Comparison of ENCODE assay signal across 30 cellular contexts in genomic region chr9:14945351-14945750, GRCh38. TPM values are rescaled to one million over a fixed set of nuclear protein-coding genes. Genes with fewer than 3 reads are reported as not detected.
"Had no signal": no experiment of that assay in that cellular context is flagged by ENCODE, and none has a peak within 500 bp of the region (broad histone marks: within the 10 kb centered on the region; RNA-seq: fewer than 3 reads in every experiment).

No MANE protein-coding gene starts in this region.

- H3K36me3 Mint-ChIP-seq: activated naive CD8-positive, alpha-beta T cell; brain had no signal

- H3K4me3 ChIP-seq: Peyer's patch had no signal

- H3K27ac Mint-ChIP-seq: activated B cell treated with CpG ODN at 0.5 μM for 24 hours; activated CD4-positive, alpha-beta T cell treated with anti-CD3 and anti-CD28 coated beads, Interleukin-2, amount 10 ng/mL, durations not matched to agents 24 days and 14 days; activated naive CD4-positive, alpha-beta T cell treated with anti-CD3 and anti-CD28 coated beads for 36 hours; activated naive CD8-positive, alpha-beta T cell; activated T-helper 17 cell treated with anti-CD3 and anti-CD28 coated beads, Interleukin-2, amount 50 U/mL, for 72 hours; brain; T-helper 17 cell had no signal

- H3K9me3 Mint-ChIP-seq: activated B cell treated with CpG ODN at 0.5 μM for 24 hours; activated CD4-positive, alpha-beta T cell treated with anti-CD3 and anti-CD28 coated beads, Interleukin-2, amount 10 ng/mL, durations not matched to agents 24 days and 14 days; activated naive CD4-positive, alpha-beta T cell treated with anti-CD3 and anti-CD28 coated beads for 36 hours; activated T-helper 17 cell treated with anti-CD3 and anti-CD28 coated beads, Interleukin-2, amount 50 U/mL, for 72 hours had no signal

- H3K27ac ChIP-seq: Peyer's patch had no signal

- H3K27me3 Mint-ChIP-seq: activated B cell treated with CpG ODN at 0.5 μM for 24 hours; activated T-helper 17 cell treated with anti-CD3 and anti-CD28 coated beads, Interleukin-2, amount 50 U/mL, for 72 hours; central memory CD8-positive, alpha-beta T cell had no signal

- H3K27me3 ChIP-seq: Peyer's patch had no signal

- H3K9me3 ChIP-seq: Peyer's patch had no signal

- FAIRE-seq: astrocyte, TTC549 had no signal

- H3K4me3 Mint-ChIP-seq: activated B cell treated with CpG ODN at 0.5 μM for 24 hours; activated CD4-positive, alpha-beta T cell treated with anti-CD3 and anti-CD28 coated beads, Interleukin-2, amount 10 ng/mL, durations not matched to agents 24 days and 14 days; activated naive CD4-positive, alpha-beta T cell treated with anti-CD3 and anti-CD28 coated beads for 36 hours; activated naive CD8-positive, alpha-beta T cell; activated T-helper 17 cell treated with anti-CD3 and anti-CD28 coated beads, Interleukin-2, amount 50 U/mL, for 72 hours; brain; central memory CD8-positive, alpha-beta T cell; T-helper 17 cell had no signal

- H3K36me3 ChIP-seq: Peyer's patch had no signal

- H3K4me1 ChIP-seq: Peyer's patch had no signal

- DNase-seq: activated B cell treated with CpG ODN at 0.5 μM for 24 hours; activated CD4-positive, alpha-beta T cell treated with anti-CD3 and anti-CD28 coated beads for 1 hour; activated CD4-positive, alpha-beta T cell treated with anti-CD3 and anti-CD28 coated beads, Interleukin-2, amount 10 ng/mL, durations not matched to agents 24 days and 14 days; activated CD4-positive, alpha-beta T cell treated with anti-CD3 and anti-CD28 coated beads, Interleukin-2, amount 50 U/mL, for 48 hours; activated CD8-positive, alpha-beta memory T cell treated with anti-CD3 and anti-CD28 coated beads for 24 hours; activated gamma-delta T cell; activated naive CD4-positive, alpha-beta T cell treated with anti-CD3 and anti-CD28 coated beads for 36 hours; activated T-cell treated with anti-CD3 and anti-CD28 coated beads for 4 hours; activated T-cell treated with anti-CD3 and anti-CD28 coated beads, Interleukin-2, amount 50 U/mL, for 48 hours; amygdala; KG1; MM.1S; NCI-H1417; NCI-H1930; NCI-H2107; NCI-H2171 treated with DMSO at 0.1 percent for 48 hours; NCI-H226; NCI-H526; NCI-H774; Peyer's patch; SHP77 treated with DMSO at 0.1 percent for 48 hours; T-helper 17 cell; T-helper 9 cell had no signal

- ATAC-seq: activated T-helper 17 cell treated with anti-CD3 and anti-CD28 coated beads, Interleukin-2, amount 50 U/mL, for 72 hours; T-helper 17 cell had no signal

- H3K4me1 Mint-ChIP-seq: activated B cell treated with CpG ODN at 0.5 μM for 24 hours; activated CD4-positive, alpha-beta T cell treated with anti-CD3 and anti-CD28 coated beads, Interleukin-2, amount 10 ng/mL, durations not matched to agents 24 days and 14 days; activated T-helper 17 cell treated with anti-CD3 and anti-CD28 coated beads, Interleukin-2, amount 50 U/mL, for 72 hours; brain; central memory CD8-positive, alpha-beta T cell; T-helper 17 cell had no signal

RNA-seq across cellular contexts. Expression of gene FREM1, which starts 35.1 kb away (rescaled TPM):
- total RNA-seq: activated B cell treated with CpG ODN at 0.5 μM for 24 hours; activated CD4-positive, alpha-beta T cell treated with anti-CD3 and anti-CD28 coated beads, Interleukin-2, amount 10 ng/mL, durations not matched to agents 24 days and 14 days; activated naive CD4-positive, alpha-beta T cell treated with anti-CD3 and anti-CD28 coated beads for 36 hours; NCI-H460; T-helper 17 cell had no signal
